In genomic region chr20:58179432-58180099, GRCh38 we compare ENCODE assay signal across 8 cellular contexts. TPM values are rescaled to one million over a fixed set of nuclear protein-coding genes. Genes with fewer than 3 reads are reported as not detected.
A peak's percentile ranks its signal among the peaks of the same experiment; 100 is the strongest.
DNase-seq lines count a peak whose midpoint lies in the region; ATAC-seq, FAIRE-seq and TF ChIP-seq lines count a peak whose summit lies in the region.

No MANE protein-coding gene starts in this region.

- H3K27ac Mint-ChIP-seq in activated CD8-positive, alpha-beta memory T cell treated with anti-CD3 and anti-CD28 coated beads, Interleukin-2, amount 10 ng/mL, durations not matched to agents 7 days and 5 days: no peak overlapping the region
- no peak overlapping the region for H3K27ac Mint-ChIP-seq in mesothelial cell of epicardium

- H3K9ac ChIP-seq in BLaER1 (peak overlapping the region; percentile 51; the same call in 1 of the 2 replicates), H1 (replicated peaks in 1 of 4; ENCODE audit: extremely low read depth in 1 of 4, low read depth in 3 of 4, low read length in 3 of 4) (no peak overlapping the region)

- no peak overlapping the region for H4K5ac ChIP-seq in H1 (ENCODE audit: insufficient read length, low read depth, low read length)

- no peak for FAIRE-seq in H1 (lab: Jason Lieb, UNC)

- no peak overlapping the region for H4K91ac ChIP-seq in H1 (replicated peaks; ENCODE audit: insufficient read length, low read length)

- H2AFZ ChIP-seq in H1 (ENCODE audit: low read length): peak overlapping the region; percentile 83; the same call in 1 of the 2 replicates

- POLR2A ChIA-PET in H1 (lab: Charles Lee; ENCODE audit: partially characterized antibody): interaction anchor here (0.6 kb wide), 2 partner anchors 124 to 196 kb away, joined by 3 to 5 read pairs; no protein-coding TSS in a partner anchor

- peak overlapping the region; percentile 54 for H3K4me3 ChIP-seq in BLaER1
- peak overlapping the region in 3 of 4 experiments; percentile 12 to 54 (median 29); a peak in 5 of 8 replicates for H3K4me3 ChIP-seq in H1 (ENCODE audit: extremely low read depth in 1 of 4, insufficient read depth in 2 of 4, low read depth in 3 of 4, low read length in 4 of 4)

- H2BK15ac ChIP-seq in H1 (ENCODE audit: low read length): no peak overlapping the region

- H3K56ac ChIP-seq in H1 (replicated peaks; ENCODE audit: insufficient read length, low read depth, low read length): no peak overlapping the region

- TF ChIP-seq RAD21 in H1 (IDR thresholded peaks at IDR 0.05 in 1 of 2, conservative IDR thresholded peaks at IDR 0.05 in 1 of 2; ENCODE audit: low read depth in 2 of 2, low read length in 2 of 2): peak; percentile 91 to 93

- 0 out of 2 replicates have a peak overlapping the region, but pooled peaks have one; percentile 93 for H2BK20ac ChIP-seq in H1 (ENCODE audit: low read length)

- no peak overlapping the region for H2BK120ac ChIP-seq in H1 (replicated peaks; ENCODE audit: low read depth, low read length)

- H2BK12ac ChIP-seq in H1 (ENCODE audit: low read depth, low read length): no peak overlapping the region; the same call in 1 of the 2 replicates

- no peak for TF ChIP-seq POLR2A in H1 (IDR thresholded peaks at IDR 0.05; ENCODE audit: control extremely low read depth in 1 of 2, low read depth in 2 of 2, low read length in 2 of 2)

- H3K36me3 ChIP-seq in BLaER1: no peaks in the 10 kb centered on the region
- H3K36me3 ChIP-seq in H1 (ENCODE audit: control insufficient read depth in 2 of 4, insufficient read depth in 4 of 4, low read length in 3 of 4): no peaks in the 10 kb centered on the region

- no peak overlapping the region for H3K4ac ChIP-seq in H1 (replicated peaks; ENCODE audit: insufficient read length, low read depth, low read length)

- H3K36me3 Mint-ChIP-seq in activated CD8-positive, alpha-beta memory T cell treated with anti-CD3 and anti-CD28 coated beads, Interleukin-2, amount 10 ng/mL, durations not matched to agents 7 days and 5 days: no peaks in the 10 kb centered on the region
- H3K36me3 Mint-ChIP-seq in mesothelial cell of epicardium: no peaks in the 10 kb centered on the region

- TF ChIP-seq CTCF in H1 (IDR thresholded peaks at IDR 0.05; ENCODE audit: control extremely low read depth in 1 of 3, insufficient read depth in 1 of 3, low read depth in 1 of 3, low read length in 3 of 3) (peak; percentile 88 to 92 (median 89)), mesothelial cell of epicardium (IDR thresholded peaks at IDR 0.05; ENCODE audit: unreplicated experiment) (peak; percentile 100)

- peaks cover 26% of the 10 kb centered on the region for H3K27me3 Mint-ChIP-seq in activated CD8-positive, alpha-beta memory T cell treated with anti-CD3 and anti-CD28 coated beads, Interleukin-2, amount 10 ng/mL, durations not matched to agents 7 days and 5 days
- H3K27me3 Mint-ChIP-seq in mesothelial cell of epicardium (ENCODE audit: low read depth): peaks cover 35% of the 10 kb centered on the region

- no peaks in the 10 kb centered on the region for H3K79me2 ChIP-seq in H1 (ENCODE audit: control insufficient read depth in 1 of 2, insufficient read depth in 2 of 2, low read length in 2 of 2)

- ATAC-seq in GM21360 (IDR thresholded peaks at IDR 0.05; ENCODE audit: unreplicated experiment) (peak; percentile 76), GM21367 (IDR thresholded peaks at IDR 0.05; ENCODE audit: unreplicated experiment) (no peak)
- ATAC-seq in activated CD8-positive, alpha-beta memory T cell treated with anti-CD3 and anti-CD28 coated beads, Interleukin-2, amount 10 ng/mL, durations not matched to agents 7 days and 5 days: peak; percentile 89

- TF ChIP-seq EP300 in H1 (IDR thresholded peaks at IDR 0.05; ENCODE audit: borderline replicate concordance in 1 of 2, low read depth in 2 of 2, low read length in 2 of 2): no peak

- H2BK5ac ChIP-seq in H1 (ENCODE audit: low read depth, low read length): no peak overlapping the region

- 12% methylated on average over 25 of the region's 46 CpGs; no CpG with 5 or more reads in 1 of the 2 experiments for WGBS in H1 (ENCODE audit: extremely low coverage in 1 of 2, insufficient coverage in 1 of 2, insufficient read length in 1 of 2, insufficient replicate concordance in 2 of 2, low coverage in 1 of 2, low lambda C conversion rate in 2 of 2, missing lambda C conversion rate in 1 of 2), 2 experiments

- peak overlapping the region; percentile 79 for H3K18ac ChIP-seq in H1 (ENCODE audit: extremely low read depth, low read length)

- peaks cover 3% of the 10 kb centered on the region for H3K4me1 Mint-ChIP-seq in activated CD8-positive, alpha-beta memory T cell treated with anti-CD3 and anti-CD28 coated beads, Interleukin-2, amount 10 ng/mL, durations not matched to agents 7 days and 5 days
- H3K4me1 Mint-ChIP-seq in mesothelial cell of epicardium: peaks cover 22% of the 10 kb centered on the region

- H3K9me3 ChIP-seq in BLaER1 (peaks cover 11% of the 10 kb centered on the region), H1 (ENCODE audit: insufficient read depth in 2 of 2, low read depth in 1 of 2, low read length in 1 of 2) (peaks cover 0 to 3% of the 10 kb centered on the region in 2 experiments; a peak in 1 of 4 replicates)

- H3K9me3 Mint-ChIP-seq in activated CD8-positive, alpha-beta memory T cell treated with anti-CD3 and anti-CD28 coated beads, Interleukin-2, amount 10 ng/mL, durations not matched to agents 7 days and 5 days (ENCODE audit: low read depth): no peaks in the 10 kb centered on the region
- peaks cover 9% of the 10 kb centered on the region for H3K9me3 Mint-ChIP-seq in mesothelial cell of epicardium

- no peak overlapping the region for H2AK5ac ChIP-seq in H1 (ENCODE audit: low read depth, low read length)

- no peak overlapping the region for H3K14ac ChIP-seq in H1 (ENCODE audit: insufficient read length)

- peak; percentile 9 for DNase-seq in NCI-H774 (lab: John Stamatoyannopoulos, UW)
- DNase-seq in activated CD8-positive, alpha-beta memory T cell treated with anti-CD3 and anti-CD28 coated beads, Interleukin-2, amount 10 ng/mL, durations not matched to agents 7 days and 5 days: peak; percentile 62
- peak; percentile 10 to 92 for DNase-seq in H1 (ENCODE audit: low read depth in 1 of 2, low spot score in 2 of 2)
- peak; percentile 61 to 87 for DNase-seq in mesothelial cell of epicardium (ENCODE audit: low spot score in 2 of 2, unreplicated experiment in 2 of 2)
- DNase-seq in stimulated activated CD8-positive, alpha-beta memory T cell treated with anti-CD3 and anti-CD28 coated beads, Interleukin-2, amount 100 ng/mL, for 1 hour (ENCODE audit: low read depth in 2 of 2): peak; percentile 27 to 44

- H3K23ac ChIP-seq in H1 (ENCODE audit: insufficient read length): no peak overlapping the region

- peak overlapping the region; percentile 40 for H3K4me3 Mint-ChIP-seq in activated CD8-positive, alpha-beta memory T cell treated with anti-CD3 and anti-CD28 coated beads, Interleukin-2, amount 10 ng/mL, durations not matched to agents 7 days and 5 days
- peak overlapping the region; percentile 62 for H3K4me3 Mint-ChIP-seq in mesothelial cell of epicardium

- H3K27me3 ChIP-seq in BLaER1 (no peaks in the 10 kb centered on the region), H1 (replicated peaks in 1 of 4; ENCODE audit: control insufficient read depth in 3 of 4, extremely low read depth in 1 of 4, insufficient read depth in 3 of 4, low read length in 3 of 4) (peaks cover 2 to 19% (median 14%) of the 10 kb centered on the region in 4 experiments; a peak in 6 of 7 replicates)

- peak overlapping the region; percentile 81; the same call in 1 of the 2 replicates for H4K8ac ChIP-seq in H1 (ENCODE audit: extremely low read depth, insufficient read depth, low read length)

- H4K20me1 ChIP-seq in BLaER1 (no peaks in the 10 kb centered on the region), H1 (replicated peaks in 1 of 2; ENCODE audit: control insufficient read depth in 1 of 2, insufficient read depth in 2 of 2, low read length in 2 of 2) (no peaks in the 10 kb centered on the region)

- H3K4me2 ChIP-seq in BLaER1: peak overlapping the region; percentile 82
- H3K4me2 ChIP-seq in H1 (ENCODE audit: insufficient read depth in 1 of 2, low read depth in 2 of 2, low read length in 2 of 2): peak overlapping the region; percentile 31 to 93

- H3K4me1 ChIP-seq in BLaER1 (peaks cover 46% of the 10 kb centered on the region), H1 (replicated peaks in 1 of 4; ENCODE audit: control insufficient read depth in 3 of 4, insufficient read depth in 4 of 4, low read length in 3 of 4) (peaks cover 0 to 6% (median 4%) of the 10 kb centered on the region in 4 experiments; a peak in 3 of 7 replicates)

- 0 out of 2 replicates have a peak, but pooled peaks cover 2% of the 10 kb centered on the region for H3K23me2 ChIP-seq in H1 (ENCODE audit: low read depth, low read length)

- CTCF ChIA-PET in activated CD8-positive, alpha-beta memory T cell treated with anti-CD3 and anti-CD28 coated beads, Interleukin-2, amount 10 ng/mL, durations not matched to agents 7 days and 5 days (lab: Charles Lee): interaction anchor here (0.6 to 3.4 kb wide), 21 partner anchors 9 to 583 kb away, joined by 3 to 18 read pairs (median 5); partner anchors contain the start of gene ZBP1
- CTCF ChIA-PET in H1 (lab: Charles Lee; ENCODE audit: partially characterized antibody): interaction anchor here (0.6 to 3.5 kb wide), 23 partner anchors 9 to 611 kb away, joined by 3 to 13 read pairs (median 3); no protein-coding TSS in a partner anchor

- H3K79me1 ChIP-seq in H1 (ENCODE audit: low read depth, low read length): no peaks in the 10 kb centered on the region

- H3K27ac ChIP-seq in BLaER1: peak overlapping the region; percentile 57; the same call in 1 of the 2 replicates
- no peak overlapping the region for H3K27ac ChIP-seq in H1 (ENCODE audit: low read depth, low read length)

RNA-seq across cellular contexts. Expression of gene ANKRD60, which starts 48.9 kb away (rescaled TPM):
- not detected for total RNA-seq in activated CD8-positive, alpha-beta memory T cell treated with anti-CD3 and anti-CD28 coated beads, Interleukin-2, amount 10 ng/mL, durations not matched to agents 7 days and 5 days
- not detected in 2 replicates for total RNA-seq in H1 (2021; fragmentation: NEBNext Ultra II Directional; extraction: Animal tissue kit (Norgen Biotek cat#: 25700))
- polyA plus RNA-seq in H1 (2011; rRNA removed): not detected in 2 replicates
- polyA plus RNA-seq in H1 (2011; cell fraction: cytosol; rRNA removed): not detected
- polyA plus RNA-seq in H1 (2011; cell fraction: nucleus; rRNA removed): not detected
- not detected in 4 replicates for polyA plus RNA-seq in H1 (2012, experiment 1 of 2)
- not detected for polyA plus RNA-seq in H1 (2012, experiment 2 of 2)
- not detected for polyA plus RNA-seq in H1 (2013, experiment 1 of 2)
- polyA plus RNA-seq in H1 (2013, experiment 2 of 2): not detected
- polyA minus RNA-seq in H1 (2011; rRNA and poly(A)+ RNA removed): not detected in 2 replicates
- not detected for polyA minus RNA-seq in H1 (2011; cell fraction: cytosol; rRNA and poly(A)+ RNA removed)
- polyA minus RNA-seq in H1 (2011; cell fraction: nucleus; rRNA and poly(A)+ RNA removed): not detected
- total RNA-seq in mesothelial cell of epicardium: not detected in 3 replicates

Comparison
In these comparisons a context has a peak if more than half of its experiments do, and no peak if none do; other contexts are left out.
1. DNase-seq: peak in every context shown above with its lines; median percentile 74 in mesothelial cell of epicardium; 62 in activated CD8-positive, alpha-beta memory T cell treated with anti-CD3 and anti-CD28 coated beads, Interleukin-2, amount 10 ng/mL, durations not matched to agents 7 days and 5 days; 51 in H1; 36 in stimulated activated CD8-positive, alpha-beta memory T cell treated with anti-CD3 and anti-CD28 coated beads, Interleukin-2, amount 100 ng/mL, for 1 hour; 9 in NCI-H774.